Comparison of ENCODE assay signal across 20 cellular contexts in genomic region chr15:81317642-81318017, GRCh38. TPM values are rescaled to one million over a fixed set of nuclear protein-coding genes. Genes with fewer than 3 reads are reported as not detected.
DNase-seq lines count a peak whose midpoint lies in the region; ATAC-seq and TF ChIP-seq lines count a peak whose summit lies in the region.
"Had no signal": no experiment of that assay in that cellular context is flagged by ENCODE, and none has a peak within 500 bp of the region (broad histone marks: within the 10 kb centered on the region; RNA-seq: fewer than 3 reads in every experiment).

No MANE protein-coding gene starts in this region.

- H3K27me3 ChIP-seq in OCI-LY3 (ENCODE audit: low read depth, low read length) (no peaks in the 10 kb centered on the region), dorsolateral prefrontal cortex (no peaks in the 10 kb centered on the region)

- no peak for DNase-seq in activated naive CD8-positive, alpha-beta T cell treated with anti-CD3 and anti-CD28 coated beads, Interleukin-2, amount 50 U/mL, for 24 hours
- DNase-seq in left lobe of liver (ENCODE audit: low spot score) (peak; percentile 62), dorsolateral prefrontal cortex (no peak), DMS114 treated with DMSO at 0.1 percent for 48 hours (lab: John Stamatoyannopoulos, UW; ENCODE audit: unreplicated experiment) (no peak), SKM-1 treated with dmso at 0.1 percent for 144 hours (lab: John Stamatoyannopoulos, UW; ENCODE audit: unreplicated experiment) (no peak)
- DNase-seq in stimulated activated naive B cell treated with anti-CD40 and anti-IgM and Interleukin-4, amounts not matched to agents 10 μg/mL and 1 μg/mL and 100 μg/mL, for 72 hours: no peak
- DNase-seq: DMS 273 treated with DMSO at 0.1 percent for 48 hours; NCI-H1436 treated with DMSO at 0.1 percent for 48 hours; NCI-H2081 treated with DMSO at 0.1 percent for 48 hours; NCI-H2227 treated with DMSO at 0.1 percent for 48 hours; NCI-H524 treated with DMSO at 0.1 percent for 48 hours; NK-92 treated with Interleukin-12 subunit alpha and Interleukin-12 subunit beta, amount 100 ng/mL, for 24 hours; PC-9; SK-N-SH had no signal

- no peak overlapping the region for H3K4me3 Mint-ChIP-seq in activated naive CD8-positive, alpha-beta T cell
- H3K4me3 Mint-ChIP-seq in activated naive CD8-positive, alpha-beta T cell treated with anti-CD3 and anti-CD28 coated beads, Interleukin-2, amount 50 U/mL, for 24 hours: no peak overlapping the region
- H3K4me3 Mint-ChIP-seq in stimulated activated naive B cell treated with anti-CD40 and anti-IgM and Interleukin-4, amounts not matched to agents 10 μg/mL and 1 μg/mL and 100 μg/mL, for 72 hours: peak overlapping the region in 1 of 2 donors; percentile 21

- no peak overlapping the region for H2AFZ ChIP-seq in OCI-LY3 (ENCODE audit: low read depth, low read length)
- H2AFZ ChIP-seq: PC-9 had no signal

- peaks cover 79% of the 10 kb centered on the region for H3K36me3 ChIP-seq in OCI-LY3 (replicated peaks; ENCODE audit: low read depth, low read length)

- H3K79me2 ChIP-seq in OCI-LY3 (ENCODE audit: low read length): peaks cover 17% of the 10 kb centered on the region

- peak overlapping the region; percentile 33 for H3K4me2 ChIP-seq in OCI-LY3 (ENCODE audit: low read length)
- H3K4me2 ChIP-seq: A549, PC-9, SK-N-SH had no signal

- H4K20me1 ChIP-seq in OCI-LY3 (ENCODE audit: insufficient read depth, low read length): no peaks in the 10 kb centered on the region; the same call in 1 of the 2 replicates

- no peaks in the 10 kb centered on the region for H3K9me3 ChIP-seq in OCI-LY3 (ENCODE audit: insufficient read depth, low read length)
- H3K9me3 ChIP-seq: A549, SK-N-SH had no signal

- H3K9me3 Mint-ChIP-seq in activated naive CD8-positive, alpha-beta T cell (ENCODE audit: low read depth): no peaks in the 10 kb centered on the region
- H3K9me3 Mint-ChIP-seq in activated naive CD8-positive, alpha-beta T cell treated with anti-CD3 and anti-CD28 coated beads, Interleukin-2, amount 50 U/mL, for 24 hours: no peaks in the 10 kb centered on the region
- H3K9me3 Mint-ChIP-seq in stimulated activated naive B cell treated with anti-CD40 and anti-IgM and Interleukin-4, amounts not matched to agents 10 μg/mL and 1 μg/mL and 100 μg/mL, for 72 hours: no peaks in the 10 kb centered on the region

- H3K4me3 ChIP-seq in OCI-LY3 (ENCODE audit: low read length) (no peak overlapping the region), dorsolateral prefrontal cortex (no peak overlapping the region)
- H3K4me3 ChIP-seq: A549, PC-9 had no signal

- H3K36me3 Mint-ChIP-seq in activated naive CD8-positive, alpha-beta T cell: peaks cover 10% of the 10 kb centered on the region
- H3K36me3 Mint-ChIP-seq in activated naive CD8-positive, alpha-beta T cell treated with anti-CD3 and anti-CD28 coated beads, Interleukin-2, amount 50 U/mL, for 24 hours (ENCODE audit: low read depth): peaks cover 45% of the 10 kb centered on the region
- H3K36me3 Mint-ChIP-seq in stimulated activated naive B cell treated with anti-CD40 and anti-IgM and Interleukin-4, amounts not matched to agents 10 μg/mL and 1 μg/mL and 100 μg/mL, for 72 hours: peaks cover 21 to 66% of the 10 kb centered on the region in 2 donors

- intact Hi-C loops in dorsolateral prefrontal cortex (cut with DNase I): no loop called here

- H3K27ac Mint-ChIP-seq in activated naive CD8-positive, alpha-beta T cell: peak overlapping the region; percentile 70
- H3K27ac Mint-ChIP-seq in activated naive CD8-positive, alpha-beta T cell treated with anti-CD3 and anti-CD28 coated beads, Interleukin-2, amount 50 U/mL, for 24 hours: no peak overlapping the region
- peak overlapping the region; percentile 65 for H3K27ac Mint-ChIP-seq in stimulated activated naive B cell treated with anti-CD40 and anti-IgM and Interleukin-4, amounts not matched to agents 10 μg/mL and 1 μg/mL and 100 μg/mL, for 72 hours

- H3K4me1 ChIP-seq in OCI-LY3 (ENCODE audit: low read length): peaks cover 65% of the 10 kb centered on the region

- H3K27me3 Mint-ChIP-seq in activated naive CD8-positive, alpha-beta T cell: no peaks in the 10 kb centered on the region
- no peaks in the 10 kb centered on the region for H3K27me3 Mint-ChIP-seq in activated naive CD8-positive, alpha-beta T cell treated with anti-CD3 and anti-CD28 coated beads, Interleukin-2, amount 50 U/mL, for 24 hours
- no peaks in the 10 kb centered on the region for H3K27me3 Mint-ChIP-seq in stimulated activated naive B cell treated with anti-CD40 and anti-IgM and Interleukin-4, amounts not matched to agents 10 μg/mL and 1 μg/mL and 100 μg/mL, for 72 hours

- peaks cover 58% of the 10 kb centered on the region for H3K4me1 Mint-ChIP-seq in activated naive CD8-positive, alpha-beta T cell (ENCODE audit: low read depth)
- H3K4me1 Mint-ChIP-seq in activated naive CD8-positive, alpha-beta T cell treated with anti-CD3 and anti-CD28 coated beads, Interleukin-2, amount 50 U/mL, for 24 hours: peaks cover 58% of the 10 kb centered on the region
- H3K4me1 Mint-ChIP-seq in stimulated activated naive B cell treated with anti-CD40 and anti-IgM and Interleukin-4, amounts not matched to agents 10 μg/mL and 1 μg/mL and 100 μg/mL, for 72 hours: peaks cover 58 to 80% of the 10 kb centered on the region in 2 donors

- H3K27ac ChIP-seq in OCI-LY3 (ENCODE audit: low read length) (peak overlapping the region; percentile 58), dorsolateral prefrontal cortex (no peak overlapping the region)
- H3K27ac ChIP-seq: A549, PC-9 had no signal

- ATAC-seq in activated naive CD8-positive, alpha-beta T cell treated with anti-CD3 and anti-CD28 coated beads, Interleukin-2, amount 50 U/mL, for 24 hours: no peak
- peak; percentile 55 for ATAC-seq in left lobe of liver
- ATAC-seq in stimulated activated naive B cell treated with anti-CD40 and anti-IgM and Interleukin-4, amounts not matched to agents 10 μg/mL and 1 μg/mL and 100 μg/mL, for 72 hours (replicated peaks): no peak
- ATAC-seq: A549, HCT116, Right ventricle myocardium inferior had no signal

- peak overlapping the region; percentile 31; the same call in 1 of the 2 replicates for H3K9ac ChIP-seq in OCI-LY3 (ENCODE audit: low read length)
- H3K9ac ChIP-seq: SK-N-SH had no signal

- TF ChIP-seq CTCF in OCI-LY3 (IDR thresholded peaks at IDR 0.05; ENCODE audit: low read depth, low read length) (no peak), dorsolateral prefrontal cortex (IDR thresholded peaks at IDR 0.05 in 54 of 56, conservative IDR thresholded peaks at IDR 0.05 in 2 of 56; ENCODE audit: low read depth in 1 of 56, partially characterized antibody in 56 of 56) (no peak)

RNA-seq across cellular contexts. Expression of gene STARD5, which starts 6.3 kb away (rescaled TPM):
- total RNA-seq in left lobe of liver (17.8 TPM), dorsolateral prefrontal cortex (10 to 100 TPM in 53 of 120 experiments, 1 to 10 TPM in 67; 4.8 to 16.1 (median 9.5) TPM)

RNA-seq across cellular contexts. Expression of gene TMC3, which starts 56.4 kb away (rescaled TPM):
- total RNA-seq in left lobe of liver (not detected), dorsolateral prefrontal cortex (under 1 TPM in 111 of 120 experiments, not detected in 9; 0.09 to 0.90 (median 0.29) TPM)
- total RNA-seq: HT1080, PC-9, Right ventricle myocardium inferior had no signal
